2 cellular contexts compared by ENCODE assay signal in the genomic region with DNA sequence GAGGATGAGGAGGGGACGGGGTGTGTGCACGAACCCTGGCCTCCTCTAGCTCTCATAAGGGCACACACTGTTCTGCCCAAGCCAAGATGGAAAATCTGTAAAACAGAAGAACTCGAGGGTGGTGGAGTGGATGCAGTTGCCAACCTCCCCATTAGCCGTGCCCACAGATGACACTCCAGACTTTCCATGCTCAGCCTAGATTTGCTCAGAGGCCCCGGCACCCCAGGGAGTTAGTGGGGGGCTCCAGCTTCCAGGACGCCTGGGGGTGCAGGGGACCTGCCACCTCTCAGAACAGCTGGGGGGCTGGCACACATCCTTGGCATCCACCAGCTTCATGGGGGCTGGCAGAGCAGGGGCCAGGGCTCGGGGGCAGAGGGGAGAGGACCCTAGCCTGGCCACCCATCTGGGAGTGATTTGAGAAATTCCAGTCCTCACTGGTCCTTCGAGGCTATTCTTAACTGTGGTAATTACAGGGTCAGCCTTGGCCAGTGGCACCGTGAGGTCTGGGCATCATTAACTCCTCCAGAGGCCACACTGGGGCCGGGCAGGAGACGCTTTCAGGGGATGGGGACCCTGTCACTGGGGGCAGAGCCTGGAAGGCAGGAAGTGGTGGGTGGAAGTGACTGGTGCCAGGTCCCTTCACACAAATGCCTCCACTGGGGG.
TF ChIP-seq lines count a peak whose summit lies in the region.

No MANE protein-coding gene starts in this region.

TF ChIP-seq in HEK293, 187 proteins besides CTCF, POLR2A, EP300 and RAD21:
- TF ChIP-seq GLIS2 (tag by site-specific recombination; IDR thresholded peaks at IDR 0.05), result 0 out of 2 replicates have a peak, but pooled peaks have one; percentile 26
- 0 out of 2 replicates have a peak, but pooled peaks have one; percentile 21 for TF ChIP-seq ZFHX2 (tag by site-specific recombination; conservative IDR thresholded peaks at IDR 0.05)
- TF ChIP-seq, protein P1, sequence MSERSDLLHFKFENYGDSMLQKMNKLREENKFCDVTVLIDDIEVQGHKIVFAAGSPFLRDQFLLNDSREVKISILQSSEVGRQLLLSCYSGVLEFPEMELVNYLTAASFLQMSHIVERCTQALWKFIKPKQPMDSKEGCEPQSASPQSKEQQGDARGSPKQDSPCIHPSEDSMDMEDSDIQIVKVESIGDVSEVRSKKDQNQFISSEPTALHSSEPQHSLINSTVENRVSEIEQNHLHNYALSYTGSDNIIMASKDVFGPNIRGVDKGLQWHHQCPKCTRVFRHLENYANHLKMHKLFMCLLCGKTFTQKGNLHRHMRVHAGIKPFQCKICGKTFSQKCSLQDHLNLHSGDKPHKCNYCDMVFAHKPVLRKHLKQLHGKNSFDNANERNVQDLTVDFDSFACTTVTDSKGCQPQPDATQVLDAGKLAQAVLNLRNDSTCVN (tag by site-specific recombination; optimal IDR thresholded peaks at IDR 0.05), result no peak

TF ChIP-seq in HepG2, 621 proteins besides CTCF, POLR2A, EP300 and RAD21:
- TF ChIP-seq, protein P2, sequence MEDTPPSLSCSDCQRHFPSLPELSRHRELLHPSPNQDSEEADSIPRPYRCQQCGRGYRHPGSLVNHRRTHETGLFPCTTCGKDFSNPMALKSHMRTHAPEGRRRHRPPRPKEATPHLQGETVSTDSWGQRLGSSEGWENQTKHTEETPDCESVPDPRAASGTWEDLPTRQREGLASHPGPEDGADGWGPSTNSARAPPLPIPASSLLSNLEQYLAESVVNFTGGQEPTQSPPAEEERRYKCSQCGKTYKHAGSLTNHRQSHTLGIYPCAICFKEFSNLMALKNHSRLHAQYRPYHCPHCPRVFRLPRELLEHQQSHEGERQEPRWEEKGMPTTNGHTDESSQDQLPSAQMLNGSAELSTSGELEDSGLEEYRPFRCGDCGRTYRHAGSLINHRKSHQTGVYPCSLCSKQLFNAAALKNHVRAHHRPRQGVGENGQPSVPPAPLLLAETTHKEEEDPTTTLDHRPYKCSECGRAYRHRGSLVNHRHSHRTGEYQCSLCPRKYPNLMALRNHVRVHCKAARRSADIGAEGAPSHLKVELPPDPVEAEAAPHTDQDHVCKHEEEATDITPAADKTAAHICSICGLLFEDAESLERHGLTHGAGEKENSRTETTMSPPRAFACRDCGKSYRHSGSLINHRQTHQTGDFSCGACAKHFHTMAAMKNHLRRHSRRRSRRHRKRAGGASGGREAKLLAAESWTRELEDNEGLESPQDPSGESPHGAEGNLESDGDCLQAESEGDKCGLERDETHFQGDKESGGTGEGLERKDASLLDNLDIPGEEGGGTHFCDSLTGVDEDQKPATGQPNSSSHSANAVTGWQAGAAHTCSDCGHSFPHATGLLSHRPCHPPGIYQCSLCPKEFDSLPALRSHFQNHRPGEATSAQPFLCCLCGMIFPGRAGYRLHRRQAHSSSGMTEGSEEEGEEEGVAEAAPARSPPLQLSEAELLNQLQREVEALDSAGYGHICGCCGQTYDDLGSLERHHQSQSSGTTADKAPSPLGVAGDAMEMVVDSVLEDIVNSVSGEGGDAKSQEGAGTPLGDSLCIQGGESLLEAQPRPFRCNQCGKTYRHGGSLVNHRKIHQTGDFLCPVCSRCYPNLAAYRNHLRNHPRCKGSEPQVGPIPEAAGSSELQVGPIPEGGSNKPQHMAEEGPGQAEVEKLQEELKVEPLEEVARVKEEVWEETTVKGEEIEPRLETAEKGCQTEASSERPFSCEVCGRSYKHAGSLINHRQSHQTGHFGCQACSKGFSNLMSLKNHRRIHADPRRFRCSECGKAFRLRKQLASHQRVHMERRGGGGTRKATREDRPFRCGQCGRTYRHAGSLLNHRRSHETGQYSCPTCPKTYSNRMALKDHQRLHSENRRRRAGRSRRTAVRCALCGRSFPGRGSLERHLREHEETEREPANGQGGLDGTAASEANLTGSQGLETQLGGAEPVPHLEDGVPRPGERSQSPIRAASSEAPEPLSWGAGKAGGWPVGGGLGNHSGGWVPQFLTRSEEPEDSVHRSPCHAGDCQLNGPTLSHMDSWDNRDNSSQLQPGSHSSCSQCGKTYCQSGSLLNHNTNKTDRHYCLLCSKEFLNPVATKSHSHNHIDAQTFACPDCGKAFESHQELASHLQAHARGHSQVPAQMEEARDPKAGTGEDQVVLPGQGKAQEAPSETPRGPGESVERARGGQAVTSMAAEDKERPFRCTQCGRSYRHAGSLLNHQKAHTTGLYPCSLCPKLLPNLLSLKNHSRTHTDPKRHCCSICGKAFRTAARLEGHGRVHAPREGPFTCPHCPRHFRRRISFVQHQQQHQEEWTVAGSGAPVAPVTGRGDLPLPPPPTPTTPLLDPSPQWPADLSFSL (CRISPR knock-in tag; IDR thresholded peaks at IDR 0.05), result no peak
- TF ChIP-seq FOXO1 (CRISPR knock-in tag; IDR thresholded peaks at IDR 0.05) (no peak), SIX1 (CRISPR knock-in tag; IDR thresholded peaks at IDR 0.05; ENCODE audit: borderline replicate concordance) (no peak), SSRP1 (CRISPR knock-in tag; IDR thresholded peaks at IDR 0.05) (no peak), ZNF570 (CRISPR knock-in tag; IDR thresholded peaks at IDR 0.05; ENCODE audit: borderline replicate concordance) (no peak), RBAK (CRISPR knock-in tag; IDR thresholded peaks at IDR 0.05) (no peak), POLR2G (IDR thresholded peaks at IDR 0.05; ENCODE audit: low read depth, low read length) (peak; percentile 27; the same call in 1 of the 2 replicates), ZNF326 (CRISPR knock-in tag; IDR thresholded peaks at IDR 0.05; ENCODE audit: borderline replicate concordance) (no peak), ZSCAN31 (CRISPR knock-in tag; IDR thresholded peaks at IDR 0.05; ENCODE audit: low read depth) (no peak), ELF3 (CRISPR knock-in tag; IDR thresholded peaks at IDR 0.05) (no peak), FOXC1 (CRISPR knock-in tag; IDR thresholded peaks at IDR 0.05; ENCODE audit: borderline replicate concordance) (no peak), ZNF446 (CRISPR knock-in tag; IDR thresholded peaks at IDR 0.05) (no peak), ZNF3 (CRISPR knock-in tag; IDR thresholded peaks at IDR 0.05) (no peak), ELF4 (CRISPR knock-in tag; IDR thresholded peaks at IDR 0.05; ENCODE audit: borderline replicate concordance) (no peak), SIN3B (IDR thresholded peaks at IDR 0.05; ENCODE audit: low read length) (no peak), AGO2 (optimal IDR thresholded peaks at IDR 0.05; ENCODE audit: low read depth, low read length) (peak; percentile 39), AGO1 (IDR thresholded peaks at IDR 0.05; ENCODE audit: low read depth, low read length, poor library complexity, severe bottlenecking) (peak; percentile 76), HHEX (CRISPR knock-in tag; IDR thresholded peaks at IDR 0.05) (no peak), ISL2 (CRISPR knock-in tag; IDR thresholded peaks at IDR 0.05) (no peak), NFRKB (IDR thresholded peaks at IDR 0.05) (no peak)
- TF ChIP-seq, protein P3, sequence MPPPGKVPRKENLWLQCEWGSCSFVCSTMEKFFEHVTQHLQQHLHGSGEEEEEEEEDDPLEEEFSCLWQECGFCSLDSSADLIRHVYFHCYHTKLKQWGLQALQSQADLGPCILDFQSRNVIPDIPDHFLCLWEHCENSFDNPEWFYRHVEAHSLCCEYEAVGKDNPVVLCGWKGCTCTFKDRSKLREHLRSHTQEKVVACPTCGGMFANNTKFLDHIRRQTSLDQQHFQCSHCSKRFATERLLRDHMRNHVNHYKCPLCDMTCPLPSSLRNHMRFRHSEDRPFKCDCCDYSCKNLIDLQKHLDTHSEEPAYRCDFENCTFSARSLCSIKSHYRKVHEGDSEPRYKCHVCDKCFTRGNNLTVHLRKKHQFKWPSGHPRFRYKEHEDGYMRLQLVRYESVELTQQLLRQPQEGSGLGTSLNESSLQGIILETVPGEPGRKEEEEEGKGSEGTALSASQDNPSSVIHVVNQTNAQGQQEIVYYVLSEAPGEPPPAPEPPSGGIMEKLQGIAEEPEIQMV (CRISPR knock-in tag; IDR thresholded peaks at IDR 0.05; ENCODE audit: low read depth), result no peak
- TF ChIP-seq, protein P4, sequence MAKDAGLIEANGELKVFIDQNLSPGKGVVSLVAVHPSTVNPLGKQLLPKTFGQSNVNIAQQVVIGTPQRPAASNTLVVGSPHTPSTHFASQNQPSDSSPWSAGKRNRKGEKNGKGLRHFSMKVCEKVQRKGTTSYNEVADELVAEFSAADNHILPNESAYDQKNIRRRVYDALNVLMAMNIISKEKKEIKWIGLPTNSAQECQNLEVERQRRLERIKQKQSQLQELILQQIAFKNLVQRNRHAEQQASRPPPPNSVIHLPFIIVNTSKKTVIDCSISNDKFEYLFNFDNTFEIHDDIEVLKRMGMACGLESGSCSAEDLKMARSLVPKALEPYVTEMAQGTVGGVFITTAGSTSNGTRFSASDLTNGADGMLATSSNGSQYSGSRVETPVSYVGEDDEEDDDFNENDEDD (CRISPR knock-in tag; IDR thresholded peaks at IDR 0.05; ENCODE audit: borderline replicate concordance), result no peak
- TF ChIP-seq, protein P5, sequence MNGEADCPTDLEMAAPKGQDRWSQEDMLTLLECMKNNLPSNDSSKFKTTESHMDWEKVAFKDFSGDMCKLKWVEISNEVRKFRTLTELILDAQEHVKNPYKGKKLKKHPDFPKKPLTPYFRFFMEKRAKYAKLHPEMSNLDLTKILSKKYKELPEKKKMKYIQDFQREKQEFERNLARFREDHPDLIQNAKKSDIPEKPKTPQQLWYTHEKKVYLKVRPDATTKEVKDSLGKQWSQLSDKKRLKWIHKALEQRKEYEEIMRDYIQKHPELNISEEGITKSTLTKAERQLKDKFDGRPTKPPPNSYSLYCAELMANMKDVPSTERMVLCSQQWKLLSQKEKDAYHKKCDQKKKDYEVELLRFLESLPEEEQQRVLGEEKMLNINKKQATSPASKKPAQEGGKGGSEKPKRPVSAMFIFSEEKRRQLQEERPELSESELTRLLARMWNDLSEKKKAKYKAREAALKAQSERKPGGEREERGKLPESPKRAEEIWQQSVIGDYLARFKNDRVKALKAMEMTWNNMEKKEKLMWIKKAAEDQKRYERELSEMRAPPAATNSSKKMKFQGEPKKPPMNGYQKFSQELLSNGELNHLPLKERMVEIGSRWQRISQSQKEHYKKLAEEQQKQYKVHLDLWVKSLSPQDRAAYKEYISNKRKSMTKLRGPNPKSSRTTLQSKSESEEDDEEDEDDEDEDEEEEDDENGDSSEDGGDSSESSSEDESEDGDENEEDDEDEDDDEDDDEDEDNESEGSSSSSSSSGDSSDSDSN (CRISPR knock-in tag; IDR thresholded peaks at IDR 0.05), result no peak
- TF ChIP-seq, protein P6, sequence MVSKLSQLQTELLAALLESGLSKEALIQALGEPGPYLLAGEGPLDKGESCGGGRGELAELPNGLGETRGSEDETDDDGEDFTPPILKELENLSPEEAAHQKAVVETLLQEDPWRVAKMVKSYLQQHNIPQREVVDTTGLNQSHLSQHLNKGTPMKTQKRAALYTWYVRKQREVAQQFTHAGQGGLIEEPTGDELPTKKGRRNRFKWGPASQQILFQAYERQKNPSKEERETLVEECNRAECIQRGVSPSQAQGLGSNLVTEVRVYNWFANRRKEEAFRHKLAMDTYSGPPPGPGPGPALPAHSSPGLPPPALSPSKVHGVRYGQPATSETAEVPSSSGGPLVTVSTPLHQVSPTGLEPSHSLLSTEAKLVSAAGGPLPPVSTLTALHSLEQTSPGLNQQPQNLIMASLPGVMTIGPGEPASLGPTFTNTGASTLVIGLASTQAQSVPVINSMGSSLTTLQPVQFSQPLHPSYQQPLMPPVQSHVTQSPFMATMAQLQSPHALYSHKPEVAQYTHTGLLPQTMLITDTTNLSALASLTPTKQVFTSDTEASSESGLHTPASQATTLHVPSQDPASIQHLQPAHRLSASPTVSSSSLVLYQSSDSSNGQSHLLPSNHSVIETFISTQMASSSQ (IDR thresholded peaks at IDR 0.05; ENCODE audit: low read depth), result no peak
- TF ChIP-seq, protein P6 (CRISPR knock-in tag; IDR thresholded peaks at IDR 0.05; ENCODE audit: borderline replicate concordance), result no peak
